In genomic region chr6:152351110-152351509, GRCh38 we compare ENCODE assay signal across 28 cellular contexts.
DNase-seq lines count a peak whose midpoint lies in the region; ATAC-seq and TF ChIP-seq lines count a peak whose summit lies in the region.
"Had no signal": no experiment of that assay in that cellular context is flagged by ENCODE, and none has a peak within 500 bp of the region (broad histone marks: within the 10 kb centered on the region; RNA-seq: fewer than 3 reads in every experiment).

No MANE protein-coding gene starts in this region.

- intact Hi-C loops in activated CD4-positive, alpha-beta T cell treated with anti-CD3 and anti-CD28 coated beads, Interleukin-2, amount 10 ng/mL, durations not matched to agents 24 days and 14 days (cut with micrococcal nuclease): no loop called here
- intact Hi-C loops in left ventricle myocardium inferior (cut with micrococcal nuclease) (no loop called here), gastrocnemius medialis (cut with DNase I; ENCODE audit: low total_unique reads) (no loop called here)

- DNase-seq in activated CD4-positive, alpha-beta T cell treated with anti-CD3 and anti-CD28 coated beads, Interleukin-2, amount 10 ng/mL, durations not matched to agents 24 days and 14 days: peak; percentile 31
- no peak for DNase-seq in activated CD4-positive, alpha-beta T cell treated with anti-CD3 and anti-CD28 coated beads, Interleukin-2, amount 10 ng/mL, durations not matched to agents 7 days and 5 days
- DNase-seq in left ventricle myocardium inferior (no peak), gastrocnemius medialis (peak; percentile 31 to 67), cerebellar nuclear complex (lab: John Stamatoyannopoulos, UW) (no peak)
- no peak for DNase-seq in naive thymus-derived CD8-positive, alpha-beta T cell
- DNase-seq in activated naive CD8-positive, alpha-beta T cell treated with anti-CD3 and anti-CD28 coated beads for 36 hours: no peak
- DNase-seq: ACHN; Caco-2; CD4-positive, alpha-beta memory T cell; DMS 273 treated with DMSO at 0.1 percent for 48 hours; DMS79 treated with DMSO at 0.1 percent for 48 hours; H9; HFFc6; MG63; NCI-H1417; NCI-H1694 treated with DMSO at 0.1 percent for 48 hours; NCI-H2081 treated with DMSO at 0.1 percent for 48 hours; NCI-H2171 treated with DMSO at 0.1 percent for 48 hours; NCI-H446; NCI-H526 treated with DMSO at 0.1 percent for 48 hours; SHP77 had no signal

- H3K4me3 ChIP-seq in left ventricle myocardium inferior (no peak overlapping the region), gastrocnemius medialis (no peak overlapping the region)
- H3K4me3 ChIP-seq: BLaER1 treated with 17β-estradiol and CSF1 and Interleukin-3, amounts not matched to agents 10 nM and 100 nM; GM12878; K562; MG63 had no signal

- H3K4me3 Mint-ChIP-seq in activated CD4-positive, alpha-beta T cell treated with anti-CD3 and anti-CD28 coated beads, Interleukin-2, amount 10 ng/mL, durations not matched to agents 24 days and 14 days: no peak overlapping the region
- H3K4me3 Mint-ChIP-seq in activated CD4-positive, alpha-beta T cell treated with anti-CD3 and anti-CD28 coated beads, Interleukin-2, amount 10 ng/mL, durations not matched to agents 7 days and 5 days: no peak overlapping the region
- no peak overlapping the region for H3K4me3 Mint-ChIP-seq in naive thymus-derived CD8-positive, alpha-beta T cell
- H3K4me3 Mint-ChIP-seq in activated naive CD8-positive, alpha-beta T cell treated with anti-CD3 and anti-CD28 coated beads for 36 hours: no peak overlapping the region
- H3K4me3 Mint-ChIP-seq: CD4-positive, alpha-beta memory T cell; H9; HFFc6 had no signal

- H3K4me1 ChIP-seq in left ventricle myocardium inferior (peaks cover 50% of the 10 kb centered on the region), gastrocnemius medialis (peaks cover 20 to 21% of the 10 kb centered on the region in 2 donors)
- H3K4me1 ChIP-seq: BLaER1 treated with 17β-estradiol and CSF1 and Interleukin-3, amounts not matched to agents 10 nM and 100 nM had no signal

- POLR2A ChIA-PET in activated CD4-positive, alpha-beta T cell treated with anti-CD3 and anti-CD28 coated beads, Interleukin-2, amount 10 ng/mL, durations not matched to agents 7 days and 5 days (lab: Charles Lee): no interaction called here
- POLR2A ChIA-PET in naive thymus-derived CD8-positive, alpha-beta T cell (lab: Charles Lee): no interaction called here

- H3K27me3 Mint-ChIP-seq in activated CD4-positive, alpha-beta T cell treated with anti-CD3 and anti-CD28 coated beads, Interleukin-2, amount 10 ng/mL, durations not matched to agents 24 days and 14 days: peaks cover 3% of the 10 kb centered on the region
- no peaks in the 10 kb centered on the region for H3K27me3 Mint-ChIP-seq in activated CD4-positive, alpha-beta T cell treated with anti-CD3 and anti-CD28 coated beads, Interleukin-2, amount 10 ng/mL, durations not matched to agents 7 days and 5 days
- H3K27me3 Mint-ChIP-seq in naive thymus-derived CD8-positive, alpha-beta T cell: no peaks in the 10 kb centered on the region
- no peaks in the 10 kb centered on the region for H3K27me3 Mint-ChIP-seq in activated naive CD8-positive, alpha-beta T cell treated with anti-CD3 and anti-CD28 coated beads for 36 hours

- no peak overlapping the region for H3K27ac Mint-ChIP-seq in activated CD4-positive, alpha-beta T cell treated with anti-CD3 and anti-CD28 coated beads, Interleukin-2, amount 10 ng/mL, durations not matched to agents 24 days and 14 days
- H3K27ac Mint-ChIP-seq in activated CD4-positive, alpha-beta T cell treated with anti-CD3 and anti-CD28 coated beads, Interleukin-2, amount 10 ng/mL, durations not matched to agents 7 days and 5 days: no peak overlapping the region
- H3K27ac Mint-ChIP-seq in naive thymus-derived CD8-positive, alpha-beta T cell: no peak overlapping the region
- no peak overlapping the region for H3K27ac Mint-ChIP-seq in activated naive CD8-positive, alpha-beta T cell treated with anti-CD3 and anti-CD28 coated beads for 36 hours
- H3K27ac Mint-ChIP-seq: H9, HFFc6 had no signal

- no peak for TF ChIP-seq POLR2A in gastrocnemius medialis (IDR thresholded peaks at IDR 0.05)

- no peaks in the 10 kb centered on the region for H3K36me3 Mint-ChIP-seq in activated CD4-positive, alpha-beta T cell treated with anti-CD3 and anti-CD28 coated beads, Interleukin-2, amount 10 ng/mL, durations not matched to agents 24 days and 14 days (ENCODE audit: low read depth)
- no peaks in the 10 kb centered on the region for H3K36me3 Mint-ChIP-seq in activated CD4-positive, alpha-beta T cell treated with anti-CD3 and anti-CD28 coated beads, Interleukin-2, amount 10 ng/mL, durations not matched to agents 7 days and 5 days (ENCODE audit: low read depth)
- no peaks in the 10 kb centered on the region for H3K36me3 Mint-ChIP-seq in naive thymus-derived CD8-positive, alpha-beta T cell
- no peaks in the 10 kb centered on the region for H3K36me3 Mint-ChIP-seq in activated naive CD8-positive, alpha-beta T cell treated with anti-CD3 and anti-CD28 coated beads for 36 hours
- H3K36me3 Mint-ChIP-seq: CD4-positive, alpha-beta memory T cell had no signal

- H3K27me3 ChIP-seq in left ventricle myocardium inferior (ENCODE audit: low read depth) (no peaks in the 10 kb centered on the region), gastrocnemius medialis (no peaks in the 10 kb centered on the region)
- H3K27me3 ChIP-seq: BLaER1 treated with 17β-estradiol and CSF1 and Interleukin-3, amounts not matched to agents 10 nM and 100 nM; MG63 had no signal

- peak; percentile 86 to 95 for ATAC-seq in gastrocnemius medialis
- no peak for ATAC-seq in HG02870 (IDR thresholded peaks at IDR 0.05; ENCODE audit: unreplicated experiment)
- no peak for ATAC-seq in naive thymus-derived CD8-positive, alpha-beta T cell
- ATAC-seq: GM12878, HepG2, K562 had no signal

- no peaks in the 10 kb centered on the region for H3K4me1 Mint-ChIP-seq in activated CD4-positive, alpha-beta T cell treated with anti-CD3 and anti-CD28 coated beads, Interleukin-2, amount 10 ng/mL, durations not matched to agents 24 days and 14 days
- H3K4me1 Mint-ChIP-seq in activated CD4-positive, alpha-beta T cell treated with anti-CD3 and anti-CD28 coated beads, Interleukin-2, amount 10 ng/mL, durations not matched to agents 7 days and 5 days: no peaks in the 10 kb centered on the region
- H3K4me1 Mint-ChIP-seq in naive thymus-derived CD8-positive, alpha-beta T cell: no peaks in the 10 kb centered on the region
- H3K4me1 Mint-ChIP-seq in activated naive CD8-positive, alpha-beta T cell treated with anti-CD3 and anti-CD28 coated beads for 36 hours: no peaks in the 10 kb centered on the region
- H3K4me1 Mint-ChIP-seq: CD4-positive, alpha-beta memory T cell had no signal

- H3K9me3 Mint-ChIP-seq in activated CD4-positive, alpha-beta T cell treated with anti-CD3 and anti-CD28 coated beads, Interleukin-2, amount 10 ng/mL, durations not matched to agents 24 days and 14 days: no peaks in the 10 kb centered on the region
- no peaks in the 10 kb centered on the region for H3K9me3 Mint-ChIP-seq in activated CD4-positive, alpha-beta T cell treated with anti-CD3 and anti-CD28 coated beads, Interleukin-2, amount 10 ng/mL, durations not matched to agents 7 days and 5 days
- no peaks in the 10 kb centered on the region for H3K9me3 Mint-ChIP-seq in naive thymus-derived CD8-positive, alpha-beta T cell
- H3K9me3 Mint-ChIP-seq in activated naive CD8-positive, alpha-beta T cell treated with anti-CD3 and anti-CD28 coated beads for 36 hours: no peaks in the 10 kb centered on the region
- H3K9me3 Mint-ChIP-seq: CD4-positive, alpha-beta memory T cell; HFFc6 had no signal

- peak overlapping the region; percentile 76 for H3K27ac ChIP-seq in left ventricle myocardium inferior (replicated peaks)
- H3K27ac ChIP-seq in gastrocnemius medialis: peak overlapping the region; percentile 64 to 81 (median 68)
- H3K27ac ChIP-seq: 22Rv1; BLaER1 treated with 17β-estradiol and CSF1 and Interleukin-3, amounts not matched to agents 10 nM and 100 nM had no signal

- TF ChIP-seq CTCF in left ventricle myocardium inferior (IDR thresholded peaks at IDR 0.05; ENCODE audit: borderline replicate concordance) (no peak), gastrocnemius medialis (IDR thresholded peaks at IDR 0.05 in 4 of 5, conservative IDR thresholded peaks at IDR 0.05 in 1 of 5) (no peak)

- H3K9me3 ChIP-seq in left ventricle myocardium inferior (replicated peaks) (no peaks in the 10 kb centered on the region), gastrocnemius medialis (no peaks in the 10 kb centered on the region)
- H3K9me3 ChIP-seq: BLaER1 treated with 17β-estradiol and CSF1 and Interleukin-3, amounts not matched to agents 10 nM and 100 nM; Caco-2; MG63 had no signal

- in situ Hi-C loops in gastrocnemius medialis (cut with MboI; ENCODE audit: low sequenced_read_pairs in 4 of 4): no loop called here

- peaks cover 89% of the 10 kb centered on the region for H3K36me3 ChIP-seq in left ventricle myocardium inferior
- H3K36me3 ChIP-seq in gastrocnemius medialis: peaks cover 0 to 29% of the 10 kb centered on the region in 2 donors
- H3K36me3 ChIP-seq: BLaER1 treated with 17β-estradiol and CSF1 and Interleukin-3, amounts not matched to agents 10 nM and 100 nM had no signal

- CTCF ChIA-PET in activated CD4-positive, alpha-beta T cell treated with anti-CD3 and anti-CD28 coated beads, Interleukin-2, amount 10 ng/mL, durations not matched to agents 7 days and 5 days (lab: Charles Lee): interaction anchor here (1.1 kb wide), 1 partner anchor 13 kb away, joined by 5 read pairs; no protein-coding TSS in a partner anchor

Comparison
In these comparisons a context has a peak if more than half of its experiments do, and no peak if none do; other contexts are left out.
1. DNase-seq: peak in activated CD4-positive, alpha-beta T cell treated with anti-CD3 and anti-CD28 coated beads, Interleukin-2, amount 10 ng/mL, durations not matched to agents 24 days and 14 days (single experiment) and gastrocnemius medialis (2 of 2); none in activated CD4-positive, alpha-beta T cell treated with anti-CD3 and anti-CD28 coated beads, Interleukin-2, amount 10 ng/mL, durations not matched to agents 7 days and 5 days (single experiment), left ventricle myocardium inferior (single experiment), naive thymus-derived CD8-positive, alpha-beta T cell (0 of 10), cerebellar nuclear complex (0 of 2) and activated naive CD8-positive, alpha-beta T cell treated with anti-CD3 and anti-CD28 coated beads for 36 hours (single experiment).
2. ATAC-seq: peak in gastrocnemius medialis (2 of 2); none in HG02870 (single experiment) and naive thymus-derived CD8-positive, alpha-beta T cell (0 of 2).